ENCODE assay signal across 22 cellular contexts in the genomic region with DNA sequence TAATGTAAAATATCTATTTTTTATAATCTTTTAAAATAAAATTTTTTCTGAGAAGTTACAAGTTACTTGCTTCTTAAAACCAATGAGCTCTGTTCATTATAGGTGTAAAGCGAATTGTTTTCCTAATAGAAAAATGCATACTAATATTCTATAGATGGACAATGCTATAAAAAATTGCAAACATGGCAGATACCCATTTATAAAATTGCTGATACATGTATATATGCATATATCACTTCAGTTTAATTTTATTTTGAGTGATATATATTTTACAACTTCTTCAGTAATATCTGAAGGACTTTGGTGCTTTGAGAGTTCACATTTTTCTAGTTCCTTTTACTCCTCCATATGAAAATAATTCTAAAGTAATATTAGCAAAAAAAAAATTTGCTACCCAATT.
"Had no signal": no experiment of that assay in that cellular context is flagged by ENCODE, and none has a peak within 500 bp of the region (broad histone marks: within the 10 kb centered on the region; RNA-seq: fewer than 3 reads in every experiment).

No MANE protein-coding gene starts in this region.

- DNase-seq: colonic mucosa; cortex of kidney; effector CD8-positive, alpha-beta T cell; effector memory CD8-positive, alpha-beta T cell; endodermal cell; foreskin keratinocyte; glutamatergic neuron; head of caudate nucleus; heart right ventricle; hippocampal formation; left cardiac atrium; left lung; left ventricle myocardium superior; lower lobe of right lung; mesendoderm; midbrain had no signal

- H3K27ac ChIP-seq: colonic mucosa, esophagus muscularis mucosa, foreskin keratinocyte, gastroesophageal sphincter, heart right ventricle, left lung, lower lobe of right lung had no signal

- H3K36me3 ChIP-seq: colonic mucosa, esophagus muscularis mucosa, gastroesophageal sphincter, heart right ventricle, left lung, lower lobe of right lung had no signal

- H3K9me3 ChIP-seq: colonic mucosa, esophagus muscularis mucosa, gastroesophageal sphincter, heart right ventricle, left lung, lower lobe of right lung had no signal

- H3K4me1 ChIP-seq: colonic mucosa, esophagus muscularis mucosa, foreskin keratinocyte, gastroesophageal sphincter, heart right ventricle, left lung, lower lobe of right lung had no signal

- FAIRE-seq: endothelial cell of umbilical vein, frontal cortex, islet of Langerhans, keratinocyte had no signal

- ATAC-seq: effector memory CD8-positive, alpha-beta T cell; foreskin keratinocyte; gastroesophageal sphincter; heart right ventricle; left cardiac atrium; left lung; left ventricle myocardium superior; lower lobe of right lung had no signal

- H3K27me3 ChIP-seq: colonic mucosa, esophagus muscularis mucosa, foreskin keratinocyte, gastroesophageal sphincter, heart right ventricle, left lung had no signal

- H3K4me3 ChIP-seq: colonic mucosa, esophagus muscularis mucosa, gastroesophageal sphincter, heart right ventricle, left lung, lower lobe of right lung had no signal
